12 cellular contexts compared by ENCODE assay signal in the genomic region with DNA sequence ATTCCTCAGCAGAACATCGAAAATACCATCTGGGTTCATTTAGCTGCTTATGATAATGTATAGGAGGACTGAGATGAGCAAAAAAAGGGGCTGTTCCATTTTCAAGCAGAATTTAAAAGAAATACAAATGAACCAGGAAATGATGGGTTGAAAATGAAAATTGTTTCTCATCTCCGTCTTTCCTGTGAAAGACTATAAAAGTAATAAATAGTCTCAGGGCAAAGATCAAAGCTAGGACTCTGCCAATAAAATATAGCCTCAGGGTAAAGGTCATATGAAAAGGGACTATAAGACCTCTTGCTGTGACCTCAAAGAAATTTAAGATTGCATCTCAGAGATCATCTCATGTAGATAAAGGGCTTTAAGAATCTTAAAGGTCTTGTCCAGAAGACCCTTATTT.
"Had no signal": no experiment of that assay in that cellular context is flagged by ENCODE, and none has a peak within 500 bp of the region (broad histone marks: within the 10 kb centered on the region; RNA-seq: fewer than 3 reads in every experiment).

No MANE protein-coding gene starts in this region.

- ATAC-seq: activated T-cell treated with anti-CD3 and anti-CD28 coated beads, Interleukin-2, amount 50 U/mL, for 4 hours; body of pancreas; heart right ventricle; left ventricle myocardium superior had no signal

- H3K4me1 ChIP-seq: body of pancreas, right atrium auricular region, uterus had no signal

- H3K27me3 ChIP-seq: body of pancreas, heart right ventricle, neutrophil, right atrium auricular region, tibial artery, uterus had no signal

- H3K4me3 Mint-ChIP-seq: activated T-cell treated with anti-CD3 and anti-CD28 coated beads, Interleukin-2, amount 50 U/mL, for 4 hours had no signal

- H3K4me3 ChIP-seq: body of pancreas, heart right ventricle, right atrium auricular region, skin epidermis, tibial artery, uterus had no signal

- DNase-seq: activated gamma-delta T cell treated with Interleukin-2 at 50 U/mL for 16 hours; activated T-cell treated with anti-CD3 and anti-CD28 coated beads, Interleukin-2, amount 50 U/mL, for 4 hours; body of pancreas; effector memory CD4-positive, alpha-beta T cell; heart right ventricle; left ventricle myocardium superior; posterior cingulate gyrus; tibial artery; uterus had no signal

- H3K36me3 ChIP-seq: heart right ventricle, neutrophil, right atrium auricular region, tibial artery, uterus had no signal

- H3K27ac ChIP-seq: body of pancreas, heart right ventricle, neutrophil, right atrium auricular region, skin epidermis, tibial artery had no signal

- H3K9me3 ChIP-seq: body of pancreas, neutrophil, right atrium auricular region, uterus had no signal
